Comparison of ENCODE assay signal across 12 cellular contexts in genomic region chr20:35315199-35316020, GRCh38. TPM values are rescaled to one million over a fixed set of nuclear protein-coding genes. Genes with fewer than 3 reads are reported as not detected.
A peak's percentile ranks its signal among the peaks of the same experiment; 100 is the strongest.
DNase-seq lines count a peak whose midpoint lies in the region; ATAC-seq and TF ChIP-seq lines count a peak whose summit lies in the region.
"Had no signal": no experiment of that assay in that cellular context is flagged by ENCODE, and none has a peak within 500 bp of the region (broad histone marks: within the 10 kb centered on the region; RNA-seq: fewer than 3 reads in every experiment).

No MANE protein-coding gene starts in this region.

- no peak overlapping the region for H4K5ac ChIP-seq in H9 (ENCODE audit: insufficient read length, low read depth, low read length)

- H4K91ac ChIP-seq in H9 (ENCODE audit: insufficient read length, low read depth, low read length), result no peak overlapping the region

- no peaks in the 10 kb centered on the region for H4K20me1 ChIP-seq in H9 (ENCODE audit: control insufficient read depth, insufficient read depth, insufficient read length)

- no peaks in the 10 kb centered on the region for H3K27me3 Mint-ChIP-seq in H9 (ENCODE audit: low read depth)
- H3K27me3 Mint-ChIP-seq in activated CD8-positive, alpha-beta T cell treated with anti-CD3 and anti-CD28 coated beads for 36 hours, result no peaks in the 10 kb centered on the region

- H3K18ac ChIP-seq in H9 (ENCODE audit: insufficient read length, low read depth, low read length), result no peak overlapping the region

- POLR2A ChIA-PET in activated CD8-positive, alpha-beta T cell treated with anti-CD3 and anti-CD28 coated beads for 36 hours (lab: Charles Lee), result no interaction called here

- no peak for TF ChIP-seq CTCF in AG10803 (conservative IDR thresholded peaks at IDR 0.05; ENCODE audit: low read length)
- no peak for TF ChIP-seq CTCF in H9 (conservative IDR thresholded peaks at IDR 0.05)
- no peak for TF ChIP-seq CTCF in activated CD8-positive, alpha-beta T cell treated with anti-CD3 and anti-CD28 coated beads for 36 hours (IDR thresholded peaks at IDR 0.05)
- TF ChIP-seq CTCF in lower lobe of right lung (IDR thresholded peaks at IDR 0.05), result no peak
- TF ChIP-seq CTCF in vagina (IDR thresholded peaks at IDR 0.05), result no peak

- no peak for TF ChIP-seq POLR2A in vagina (IDR thresholded peaks at IDR 0.05)

- H3K9ac ChIP-seq in H9 (ENCODE audit: extremely low read depth, insufficient read length, low read length), result no peak overlapping the region

- H2AFZ ChIP-seq in H9 (ENCODE audit: low read length), result no peak overlapping the region

- no peak overlapping the region for H2BK12ac ChIP-seq in H9 (ENCODE audit: insufficient read length, low read depth, low read length)

- H3K9me3 Mint-ChIP-seq in H9, result no peaks in the 10 kb centered on the region
- no peaks in the 10 kb centered on the region for H3K9me3 Mint-ChIP-seq in activated CD8-positive, alpha-beta T cell treated with anti-CD3 and anti-CD28 coated beads for 36 hours

- H3K4me2 ChIP-seq in H9 (ENCODE audit: insufficient read depth, insufficient read length, low read length), result no peak overlapping the region

- H3K36me3 ChIP-seq in lower lobe of right lung (peaks cover 18% of the 10 kb centered on the region), vagina (no peaks in the 10 kb centered on the region)

- no peak overlapping the region for H3K23ac ChIP-seq in H9 (ENCODE audit: insufficient read length, low read depth, low read length)

- no peak overlapping the region for H3K14ac ChIP-seq in H9 (ENCODE audit: insufficient read depth, low read length)

- peak; percentile 19 for ATAC-seq in activated CD8-positive, alpha-beta T cell treated with anti-CD3 and anti-CD28 coated beads for 36 hours
- ATAC-seq in lower lobe of right lung (peak; percentile 30 to 40), SK-N-SH treated with all-trans-retinoic acid at 6 μM for 48 hours (no peak)
- ATAC-seq: gastrocnemius medialis, left ventricle myocardium superior had no signal

- H3K4me3 ChIP-seq in AG10803 (ENCODE audit: low read length) (no peak overlapping the region), lower lobe of right lung (no peak overlapping the region), vagina (no peak overlapping the region)
- H3K4me3 ChIP-seq: gastrocnemius medialis had no signal

- H3K4ac ChIP-seq in H9 (ENCODE audit: low read depth, low read length), result no peak overlapping the region

- H2AK5ac ChIP-seq in H9 (ENCODE audit: insufficient read length, low read length), result no peak overlapping the region

- peaks cover 35% of the 10 kb centered on the region in 2 experiments for H3K4me1 Mint-ChIP-seq in H9
- H3K4me1 Mint-ChIP-seq in activated CD8-positive, alpha-beta T cell treated with anti-CD3 and anti-CD28 coated beads for 36 hours (ENCODE audit: low read depth), result peaks cover 52% of the 10 kb centered on the region

- WGBS in H9 (ENCODE audit: extremely low coverage, insufficient read length, low lambda C conversion rate), result no CpG with 5 or more reads among the region's 9 CpGs

- no peaks in the 10 kb centered on the region for H3K79me2 ChIP-seq in H9 (ENCODE audit: insufficient read depth, low read length)

- H2BK120ac ChIP-seq in H9 (ENCODE audit: low read depth, low read length, poor library complexity, severe bottlenecking), result no peak overlapping the region

- H3K9me3 ChIP-seq in H9 (ENCODE audit: control insufficient read depth, low read depth, low read length), result no peaks in the 10 kb centered on the region
- no peaks in the 10 kb centered on the region for H3K9me3 ChIP-seq in lower lobe of right lung
- H3K9me3 ChIP-seq in vagina, result no peaks in the 10 kb centered on the region
- H3K9me3 ChIP-seq: gastrocnemius medialis had no signal

- H3K4me1 ChIP-seq in H9 (ENCODE audit: insufficient read depth, low read length), result peaks cover 5% of the 10 kb centered on the region; the same call in 1 of the 2 replicates
- peaks cover 4% of the 10 kb centered on the region for H3K4me1 ChIP-seq in lower lobe of right lung
- peaks cover 35% of the 10 kb centered on the region for H3K4me1 ChIP-seq in vagina

- no peak overlapping the region for H4K8ac ChIP-seq in H9 (replicated peaks; ENCODE audit: insufficient read length, low read depth, low read length)

- H3K56ac ChIP-seq in H9 (ENCODE audit: insufficient read length, low read depth, low read length), result no peak overlapping the region

- DNase-seq in AG10803 (ENCODE audit: low read depth), result peak; percentile 44
- no peak for DNase-seq in H9
- DNase-seq in activated CD8-positive, alpha-beta T cell treated with anti-CD3 and anti-CD28 coated beads for 36 hours, result no peak
- no peak for DNase-seq in lower lobe of right lung
- DNase-seq in mucosa of gallbladder (ENCODE audit: low spot score), result no peak
- no peak for DNase-seq in vagina (ENCODE audit: extremely low spot score in 2 of 2)
- no peak for DNase-seq in 8988T
- DNase-seq: gastrocnemius medialis, left ventricle myocardium superior, NCI-H2171, SIG-M5 had no signal

- H3T11ph ChIP-seq in H9 (ENCODE audit: low read length), result no peak overlapping the region

- no peaks in the 10 kb centered on the region for H3K23me2 ChIP-seq in H9 (ENCODE audit: insufficient read length, low read depth, low read length, poor library complexity, severe bottlenecking)

- CTCF ChIA-PET in activated CD8-positive, alpha-beta T cell treated with anti-CD3 and anti-CD28 coated beads for 36 hours (lab: Charles Lee), result interaction anchor here (1.9 to 6.1 kb wide), 3 partner anchors 10 to 15 kb away, joined by 5 to 37 read pairs (median 22); no protein-coding TSS in a partner anchor

- H3K27me3 ChIP-seq in H9 (ENCODE audit: insufficient read depth, low read length) (no peaks in the 10 kb centered on the region), lower lobe of right lung (ENCODE audit: low read depth) (no peaks in the 10 kb centered on the region), vagina (no peaks in the 10 kb centered on the region)
- H3K27me3 ChIP-seq: gastrocnemius medialis had no signal

- H2BK20ac ChIP-seq in H9 (ENCODE audit: low read depth, low read length, poor library complexity, severe bottlenecking), result no peak overlapping the region

- H2BK15ac ChIP-seq in H9 (ENCODE audit: low read depth, low read length), result no peak overlapping the region

- no peak overlapping the region for H3K27ac ChIP-seq in H9 (ENCODE audit: insufficient read length, low read depth, low read length)
- no peak overlapping the region for H3K27ac ChIP-seq in lower lobe of right lung
- H3K27ac ChIP-seq in vagina, result no peak overlapping the region
- H3K27ac ChIP-seq: gastrocnemius medialis had no signal

- H3K79me1 ChIP-seq in H9 (ENCODE audit: insufficient read depth, low read depth, low read length, poor library complexity, severe bottlenecking), result no peaks in the 10 kb centered on the region

- intact Hi-C loops in activated CD8-positive, alpha-beta T cell treated with anti-CD3 and anti-CD28 coated beads for 36 hours (cut with micrococcal nuclease), result no loop called here
- intact Hi-C loops in lower lobe of right lung (cut with DNase I) (no loop called here), vagina (cut with DNase I) (no loop called here)

- H3K36me3 Mint-ChIP-seq in H9 (ENCODE audit: insufficient read depth in 1 of 3, low read depth in 3 of 3), result peaks cover 2 to 7% (median 4%) of the 10 kb centered on the region in 3 experiments; a peak in 4 of 7 replicates
- H3K36me3 Mint-ChIP-seq in activated CD8-positive, alpha-beta T cell treated with anti-CD3 and anti-CD28 coated beads for 36 hours (ENCODE audit: low read depth), result peaks cover 23% of the 10 kb centered on the region

- no peak overlapping the region for H2BK5ac ChIP-seq in H9 (ENCODE audit: insufficient read length, low read length)

- H3K27ac Mint-ChIP-seq in H9, result peak overlapping the region; percentile 44 to 68 (median 47); a peak in 5 of 7 replicates
- peak overlapping the region; percentile 51 for H3K27ac Mint-ChIP-seq in activated CD8-positive, alpha-beta T cell treated with anti-CD3 and anti-CD28 coated beads for 36 hours

- H3K4me3 Mint-ChIP-seq in H9, result no peak overlapping the region
- no peak overlapping the region for H3K4me3 Mint-ChIP-seq in activated CD8-positive, alpha-beta T cell treated with anti-CD3 and anti-CD28 coated beads for 36 hours

TF ChIP-seq in SK-N-SH treated with all-trans-retinoic acid at 6 μM for 48 hours, 23 proteins besides CTCF, POLR2A, EP300 and RAD21 (continues in another document):
- TF ChIP-seq PPARA (CRISPR knock-in tag; IDR thresholded peaks at IDR 0.05; ENCODE audit: borderline replicate concordance), result no peak
- TF ChIP-seq OSR1 (CRISPR knock-in tag; IDR thresholded peaks at IDR 0.05), result no peak
- TF ChIP-seq GLIS3 (CRISPR knock-in tag; IDR thresholded peaks at IDR 0.05), result no peak
- TF ChIP-seq RARB (CRISPR knock-in tag; IDR thresholded peaks at IDR 0.05), result no peak
- TF ChIP-seq, protein P1, sequence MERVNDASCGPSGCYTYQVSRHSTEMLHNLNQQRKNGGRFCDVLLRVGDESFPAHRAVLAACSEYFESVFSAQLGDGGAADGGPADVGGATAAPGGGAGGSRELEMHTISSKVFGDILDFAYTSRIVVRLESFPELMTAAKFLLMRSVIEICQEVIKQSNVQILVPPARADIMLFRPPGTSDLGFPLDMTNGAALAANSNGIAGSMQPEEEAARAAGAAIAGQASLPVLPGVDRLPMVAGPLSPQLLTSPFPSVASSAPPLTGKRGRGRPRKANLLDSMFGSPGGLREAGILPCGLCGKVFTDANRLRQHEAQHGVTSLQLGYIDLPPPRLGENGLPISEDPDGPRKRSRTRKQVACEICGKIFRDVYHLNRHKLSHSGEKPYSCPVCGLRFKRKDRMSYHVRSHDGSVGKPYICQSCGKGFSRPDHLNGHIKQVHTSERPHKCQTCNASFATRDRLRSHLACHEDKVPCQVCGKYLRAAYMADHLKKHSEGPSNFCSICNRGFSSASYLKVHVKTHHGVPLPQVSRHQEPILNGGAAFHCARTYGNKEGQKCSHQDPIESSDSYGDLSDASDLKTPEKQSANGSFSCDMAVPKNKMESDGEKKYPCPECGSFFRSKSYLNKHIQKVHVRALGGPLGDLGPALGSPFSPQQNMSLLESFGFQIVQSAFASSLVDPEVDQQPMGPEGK (CRISPR knock-in tag; IDR thresholded peaks at IDR 0.05; ENCODE audit: borderline replicate concordance), result no peak

RNA-seq across cellular contexts. Expression of gene FAM83C, which starts 23.2 kb away (rescaled TPM):
- total RNA-seq in H9 (2021) (not detected in 2 replicates), lower lobe of right lung (not detected), mucosa of gallbladder (not detected), vagina (16.9 TPM)
- total RNA-seq in activated CD8-positive, alpha-beta T cell treated with anti-CD3 and anti-CD28 coated beads for 36 hours, result not detected
- total RNA-seq: gastrocnemius medialis, left ventricle myocardium superior had no signal

RNA-seq across cellular contexts. Expression of gene EIF6, which starts 30.8 kb away (rescaled TPM):
- total RNA-seq in H9 (2021) (150 and 154 TPM in 2 replicates), lower lobe of right lung (72.6 TPM), mucosa of gallbladder (98.5 TPM), vagina (124 TPM)
- total RNA-seq in activated CD8-positive, alpha-beta T cell treated with anti-CD3 and anti-CD28 coated beads for 36 hours, result 100 to 1,000 TPM; 132 to 144 TPM

RNA-seq across cellular contexts. Expression of gene MMP24OS, which starts 37.5 kb away (rescaled TPM):
- total RNA-seq in H9 (2021) (43.8 and 45.6 TPM in 2 replicates), lower lobe of right lung (78.7 TPM), mucosa of gallbladder (123 TPM), vagina (36.8 TPM)
- total RNA-seq in activated CD8-positive, alpha-beta T cell treated with anti-CD3 and anti-CD28 coated beads for 36 hours, result 10 to 100 TPM; 46.6 to 48.4 TPM

Comparison
In these comparisons a context has a peak if more than half of its experiments do, and no peak if none do; other contexts are left out.
1. RNA of gene FAM83C, which starts 23.2 kb away (total RNA-seq): 16.9 TPM in vagina (single experiment); not detected in mucosa of gallbladder (single experiment), not detected in H9, not detected in activated CD8-positive, alpha-beta T cell treated with anti-CD3 and anti-CD28 coated beads for 36 hours and not detected in lower lobe of right lung (single experiment); every median in the first group is over 10 times any median in the second.